Comparison of ENCODE assay signal across 1 cellular context in genomic region chr5:429453-430188, GRCh38.
TF ChIP-seq lines count a peak whose summit lies in the region.

No MANE protein-coding gene starts in this region.

TF ChIP-seq in K562, 482 proteins besides CTCF, POLR2A, EP300 and RAD21 (continued from another document):
- TF ChIP-seq PRDM10 (IDR thresholded peaks at IDR 0.05; ENCODE audit: partially characterized antibody) = no peak
- no peak for TF ChIP-seq BRF2 (IDR thresholded peaks at IDR 0.05; ENCODE audit: borderline replicate concordance, insufficient read depth, insufficient read length)
- no peak for TF ChIP-seq CHAMP1 (IDR thresholded peaks at IDR 0.05)
- no peak for TF ChIP-seq KAT2B (IDR thresholded peaks at IDR 0.05; ENCODE audit: low read depth, low read length)
- TF ChIP-seq HMGN3 (IDR thresholded peaks at IDR 0.05; ENCODE audit: borderline replicate concordance, extremely low read depth, insufficient read length, low read depth, low read length) = no peak
- TF ChIP-seq BCLAF1 (IDR thresholded peaks at IDR 0.05; ENCODE audit: borderline replicate concordance in 1 of 2, control insufficient read depth in 1 of 2, low read depth in 2 of 2, low read length in 1 of 2) = no peak
- TF ChIP-seq NFATC3 (IDR thresholded peaks at IDR 0.05) = no peak
- no peak for TF ChIP-seq CBFA2T2 (conservative IDR thresholded peaks at IDR 0.05)
- no peak for TF ChIP-seq SIN3B (IDR thresholded peaks at IDR 0.05; ENCODE audit: low read depth)
- no peak for TF ChIP-seq MCM5 (IDR thresholded peaks at IDR 0.05; ENCODE audit: low read depth)
- TF ChIP-seq RFX5 (IDR thresholded peaks at IDR 0.05; ENCODE audit: low read depth, low read length) = no peak
- no peak for TF ChIP-seq ZNF449 (CRISPR knock-in tag; IDR thresholded peaks at IDR 0.05)
- TF ChIP-seq CTCFL (IDR thresholded peaks at IDR 0.05; ENCODE audit: borderline replicate concordance, insufficient read depth, low read depth, low read length, poor library complexity, severe bottlenecking) = no peak
- no peak for TF ChIP-seq ZNF696 (CRISPR knock-in tag; conservative IDR thresholded peaks at IDR 0.05)
TF ChIP-seq in K562: peak in this region for 0.
